Comparison of ENCODE assay signal across 7 cellular contexts in genomic region chr6:137975058-137975940, GRCh38.
DNase-seq lines count a peak whose midpoint lies in the region; ATAC-seq and TF ChIP-seq lines count a peak whose summit lies in the region.

No MANE protein-coding gene starts in this region.

- no peak overlapping the region for H3K27ac Mint-ChIP-seq in type B pancreatic cell

- TF ChIP-seq POLR2A in Peyer's patch (IDR thresholded peaks at IDR 0.05), result no peak

- H3K36me3 ChIP-seq in Peyer's patch, result no peaks in the 10 kb centered on the region

- peaks cover 0 to 14% (median 3%) of the 10 kb centered on the region in 4 donors for H3K4me1 ChIP-seq in Peyer's patch

- no peaks in the 10 kb centered on the region for H3K9me3 ChIP-seq in Peyer's patch

- DNase-seq in EH (ENCODE audit: low read depth), result peak; percentile 37
- no peak for DNase-seq in Peyer's patch
- peak; percentile 62 for DNase-seq in fibroblast of pulmonary artery (ENCODE audit: low read depth)
- DNase-seq in type B pancreatic cell (ENCODE audit: extremely low spot score, unreplicated experiment), result no peak
- DNase-seq in NCI-H82 treated with DMSO at 0.1 percent for 48 hours (lab: John Stamatoyannopoulos, UW; ENCODE audit: unreplicated experiment), result no peak

- no peaks in the 10 kb centered on the region for H3K27me3 ChIP-seq in Peyer's patch

- TF ChIP-seq CTCF in Peyer's patch (IDR thresholded peaks at IDR 0.05) (peak; percentile 14 to 54 (median 35)), fibroblast of pulmonary artery (IDR thresholded peaks at IDR 0.05; ENCODE audit: low read length, missing control alignments) (peak; percentile 27), type B pancreatic cell (conservative IDR thresholded peaks at IDR 0.05) (peak; percentile 43)

- H3K4me1 Mint-ChIP-seq in type B pancreatic cell (ENCODE audit: unreplicated experiment), result no peaks in the 10 kb centered on the region

- H3K9me3 Mint-ChIP-seq in type B pancreatic cell, result no peaks in the 10 kb centered on the region

- ATAC-seq in GM21367 (IDR thresholded peaks at IDR 0.05; ENCODE audit: unreplicated experiment) (peak; percentile 46), HG03565 (IDR thresholded peaks at IDR 0.05; ENCODE audit: unreplicated experiment) (no peak)

- no peaks in the 10 kb centered on the region for H3K27me3 Mint-ChIP-seq in type B pancreatic cell

- H3K36me3 Mint-ChIP-seq in type B pancreatic cell, result no peaks in the 10 kb centered on the region

- H3K4me3 ChIP-seq in Peyer's patch (no peak overlapping the region), fibroblast of pulmonary artery (replicated peaks; ENCODE audit: low read depth, low read length) (no peak overlapping the region)

- peak overlapping the region; percentile 29 to 58 (median 39) for H3K27ac ChIP-seq in Peyer's patch

- H3K4me3 Mint-ChIP-seq in type B pancreatic cell, result no peak overlapping the region

Comparison
In these comparisons a context has a peak if more than half of its experiments do, and no peak if none do; other contexts are left out.
1. DNase-seq: peak in EH (single experiment) and fibroblast of pulmonary artery (single experiment); none in Peyer's patch (0 of 3), type B pancreatic cell (single experiment) and NCI-H82 treated with DMSO at 0.1 percent for 48 hours (single experiment).
2. Peak in every context shown above with its lines, with median percentiles within 50 percentile points of each other: CTCF ChIP-seq.